10 cellular contexts compared by ENCODE assay signal in the genomic region with DNA sequence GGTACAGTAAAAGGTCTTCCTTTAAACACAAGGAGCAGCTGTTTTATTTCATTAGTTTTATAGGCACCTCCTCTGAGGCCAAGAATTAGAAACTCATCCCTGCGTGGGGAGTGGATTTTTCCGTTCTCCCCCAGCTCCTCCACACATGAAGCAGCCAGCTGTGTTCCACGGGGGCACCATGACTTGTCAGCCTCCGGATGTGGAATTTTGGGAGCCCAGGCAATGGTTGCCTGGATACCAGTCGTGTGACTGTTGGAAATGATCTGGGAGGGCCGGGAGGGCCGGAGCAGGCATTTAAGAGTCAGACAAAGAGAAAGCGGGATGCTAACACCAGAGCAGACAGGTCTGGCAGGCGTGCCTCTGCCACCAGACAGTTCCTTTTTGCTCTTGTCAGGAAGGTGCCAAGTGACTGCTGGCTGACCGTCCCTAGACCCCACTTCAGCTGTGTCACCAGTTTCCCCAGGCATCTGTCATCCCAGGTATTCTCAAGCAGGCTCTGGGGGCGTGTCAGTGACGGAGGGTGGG. TPM values are rescaled to one million over a fixed set of nuclear protein-coding genes. Genes with fewer than 3 reads are reported as not detected.
A peak's percentile ranks its signal among the peaks of the same experiment; 100 is the strongest.
DNase-seq lines count a peak whose midpoint lies in the region; ATAC-seq and TF ChIP-seq lines count a peak whose summit lies in the region.
"Had no signal": no experiment of that assay in that cellular context is flagged by ENCODE, and none has a peak within 500 bp of the region (broad histone marks: within the 10 kb centered on the region; RNA-seq: fewer than 3 reads in every experiment).

No MANE protein-coding gene starts in this region.

- H3K27me3 ChIP-seq in SJCRH30 (no peaks in the 10 kb centered on the region), thyroid gland (no peaks in the 10 kb centered on the region)
- H3K27me3 ChIP-seq: MG63 had no signal

- 63 to 78% methylated on average over 9 to 11 of the region's 12 CpGs for WGBS in thyroid gland, 2 donors

- peak; percentile 31 to 50 for DNase-seq in SJCRH30
- DNase-seq in fibroblast of gingiva (ENCODE audit: low read depth) = peak; percentile 64
- peak; percentile 46 for DNase-seq in mucosa of gallbladder (ENCODE audit: low spot score)
- DNase-seq in thyroid gland = peak in 1 of 2 donors; percentile 47
- DNase-seq in globus pallidus (ENCODE audit: low spot score) = no peak
- no peak for DNase-seq in NCI-H748 treated with DMSO at 0.1 percent for 48 hours (lab: John Stamatoyannopoulos, UW)
- DNase-seq: activated naive CD8-positive, alpha-beta T cell treated with anti-CD3 and anti-CD28 coated beads for 36 hours; MG63 had no signal

- intact Hi-C loops in thyroid gland (cut with DNase I) = no loop called here

- no peak for TF ChIP-seq CTCF in thyroid gland (IDR thresholded peaks at IDR 0.05)

- no peak for ATAC-seq in HG03571 (IDR thresholded peaks at IDR 0.05; ENCODE audit: unreplicated experiment)
- ATAC-seq in HG03039 (IDR thresholded peaks at IDR 0.05; ENCODE audit: unreplicated experiment) = no peak

- H3K36me3 ChIP-seq in SJCRH30 (peaks cover 22% of the 10 kb centered on the region), thyroid gland (no peaks in the 10 kb centered on the region)

- TF ChIP-seq POLR2A in thyroid gland (IDR thresholded peaks at IDR 0.05) = no peak

- H3K27ac ChIP-seq in SJCRH30 (peak overlapping the region; percentile 67), thyroid gland (peak overlapping the region; percentile 88 to 91 (median 89))

- H3K4me3 ChIP-seq in SJCRH30 (no peak overlapping the region), thyroid gland (replicated peaks in 1 of 3) (no peak overlapping the region)
- H3K4me3 ChIP-seq: MG63 had no signal

- peaks cover 68% of the 10 kb centered on the region for H3K4me1 ChIP-seq in SJCRH30
- peaks cover 57 to 80% of the 10 kb centered on the region in 2 donors for H3K4me1 ChIP-seq in thyroid gland

- H3K9me3 ChIP-seq in SJCRH30 (replicated peaks) (no peaks in the 10 kb centered on the region), thyroid gland (no peaks in the 10 kb centered on the region)
- H3K9me3 ChIP-seq: MG63 had no signal

RNA-seq across cellular contexts. Expression of a gene that starts 15.9 kb away (rescaled TPM):
- 5.6 and 6.0 TPM in 2 replicates for total RNA-seq in SJCRH30 (2014; rRNA removed; shearing (Covaris generic))
- total RNA-seq in mucosa of gallbladder = 21.5 TPM
- total RNA-seq in thyroid gland = 10 to 100 TPM; 20.6 to 35.7 (median 25.2) TPM

RNA-seq across cellular contexts. Expression of a gene that starts 34.9 kb away (rescaled TPM):
- total RNA-seq in SJCRH30 (2014; rRNA removed; shearing (Covaris generic)) = 33.0 and 38.0 TPM in 2 replicates
- total RNA-seq in mucosa of gallbladder = 62.6 TPM
- total RNA-seq in thyroid gland = 10 to 100 TPM; 45.0 to 52.7 (median 48.0) TPM

RNA-seq across cellular contexts. Expression of a gene that starts 37.0 kb away (rescaled TPM):
- 47.2 and 54.6 TPM in 2 replicates for total RNA-seq in SJCRH30 (2014; rRNA removed; shearing (Covaris generic))
- total RNA-seq in mucosa of gallbladder (8.7 TPM), thyroid gland (10 to 100 TPM in 2 of 4 donors, 1 to 10 TPM in 2; 7.6 to 11.3 (median 10.4) TPM)

RNA-seq across cellular contexts. Expression of a gene that starts 55.8 kb away (rescaled TPM):
- total RNA-seq in SJCRH30 (2014; rRNA removed; shearing (Covaris generic)) = 0.53 and 0.71 TPM in 2 replicates
- total RNA-seq in mucosa of gallbladder (0.29 TPM), thyroid gland (under 1 TPM in 1 of 4 donors, not detected in 3; 0.34 TPM)

Comparison
In these comparisons a context has a peak if more than half of its experiments do, and no peak if none do; other contexts are left out.
1. DNase-seq: peak in SJCRH30 (2 of 2), fibroblast of gingiva (single experiment) and mucosa of gallbladder (single experiment); none in globus pallidus (single experiment) and NCI-H748 treated with DMSO at 0.1 percent for 48 hours (single experiment).